In the genomic region with DNA sequence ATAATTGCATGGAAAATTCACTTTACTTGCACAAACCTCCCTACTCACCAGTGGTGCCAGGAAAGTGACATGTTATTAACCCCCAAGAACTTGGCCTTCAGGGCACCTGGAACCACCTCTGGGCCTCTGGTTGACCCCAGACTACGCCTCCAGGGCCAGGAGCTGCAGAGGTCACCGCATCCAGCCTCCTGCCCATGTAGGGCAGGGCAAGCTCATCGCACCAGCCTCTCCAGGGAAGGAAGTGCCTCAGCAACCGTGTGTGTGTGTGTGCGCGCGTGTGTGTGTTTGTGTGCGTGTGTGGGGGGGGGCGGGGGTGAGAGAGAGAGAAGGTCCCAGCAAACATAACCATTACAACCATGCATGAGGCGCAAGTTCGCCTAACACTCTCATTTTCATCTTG, we compare ENCODE assay signal across 25 cellular contexts. TPM values are rescaled to one million over a fixed set of nuclear protein-coding genes. Genes with fewer than 3 reads are reported as not detected.
"Had no signal": no experiment of that assay in that cellular context is flagged by ENCODE, and none has a peak within 500 bp of the region (broad histone marks: within the 10 kb centered on the region; RNA-seq: fewer than 3 reads in every experiment).

No MANE protein-coding gene starts in this region.

- H3K27ac ChIP-seq: brain microvascular endothelial cell, cardiac muscle cell, SJSA1 had no signal

- H3K4me1 ChIP-seq: SJSA1 had no signal

- H3K4me3 ChIP-seq: cardiac muscle cell, SJSA1 had no signal

- H3K9me3 ChIP-seq: SJSA1 had no signal

- DNase-seq: activated B cell treated with CpG ODN at 0.5 μM for 24 hours; activated CD4-positive, alpha-beta memory T cell treated with anti-CD3 and anti-CD28 coated beads for 36 hours; activated CD4-positive, alpha-beta T cell treated with anti-CD3 and anti-CD28 coated beads for 1 hour; activated CD4-positive, alpha-beta T cell treated with anti-CD3 and anti-CD28 coated beads, Interleukin-2, amount 10 ng/mL, durations not matched to agents 24 days and 14 days; activated CD8-positive, alpha-beta memory T cell treated with anti-CD3 and anti-CD28 coated beads for 24 hours; activated gamma-delta T cell treated with Interleukin-2 at 50 U/mL for 16 hours; activated naive CD4-positive, alpha-beta T cell treated with anti-CD3 and anti-CD28 coated beads, Interleukin-2, amount 10 ng/mL, durations not matched to agents 7 days and 5 days; activated naive CD8-positive, alpha-beta T cell treated with anti-CD3 and anti-CD28 coated beads for 36 hours; activated T-cell treated with anti-CD3 and anti-CD28 coated beads for 4 hours; activated T-cell treated with anti-CD3 and anti-CD28 coated beads, Interleukin-2, amount 50 U/mL, for 48 hours; brain microvascular endothelial cell; cerebellar nuclear complex; KG1; NCI-H1092; NCI-H1417 treated with DMSO at 0.1 percent for 48 hours; NCI-H1694; NCI-H2029; NCI-H2107; NCI-H2171 treated with DMSO at 0.1 percent for 48 hours; NCI-H226; NCI-H526; PC-3; SHP77 had no signal

- H3K27me3 ChIP-seq: cardiac muscle cell, SJSA1 had no signal

- H3K36me3 ChIP-seq: brain microvascular endothelial cell, cardiac muscle cell, SJSA1 had no signal

RNA-seq across cellular contexts. Expression of a gene that starts 31.8 kb away (rescaled TPM):
- total RNA-seq: activated B cell treated with CpG ODN at 0.5 μM for 24 hours had no signal
